Comparison of ENCODE assay signal across 6 cellular contexts in genomic region chrX:155071694-155072215, GRCh38. TPM values are rescaled to one million over a fixed set of nuclear protein-coding genes. Genes with fewer than 3 reads are reported as not detected.
DNase-seq lines count a peak whose midpoint lies in the region; ATAC-seq and TF ChIP-seq lines count a peak whose summit lies in the region.

No MANE protein-coding gene starts in this region.

- H3F3A ChIP-seq in MM.1S (ENCODE audit: insufficient read depth, low read length), result no peaks in the 10 kb centered on the region; the same call in 1 of the 2 replicates

- no peaks in the 10 kb centered on the region for H3K36me3 ChIP-seq in MM.1S (replicated peaks; ENCODE audit: insufficient read depth, low read length)
- H3K36me3 ChIP-seq in fibroblast of lung (ENCODE audit: control insufficient read depth, insufficient read depth, low read length), result peaks cover 7% of the 10 kb centered on the region

- H3K4me1 ChIP-seq in MM.1S (ENCODE audit: low read length) (peaks cover 5% of the 10 kb centered on the region; the same call in 1 of the 2 replicates), fibroblast of lung (ENCODE audit: control insufficient read depth, extremely low read depth, insufficient read depth, low read length) (peaks cover 2% of the 10 kb centered on the region)

- ATAC-seq in GM19455 (IDR thresholded peaks at IDR 0.05; ENCODE audit: unreplicated experiment) (peak; percentile 13), HG03521 (IDR thresholded peaks at IDR 0.05; ENCODE audit: unreplicated experiment) (no peak)
- no peak for ATAC-seq in stimulated activated naive CD8-positive, alpha-beta T cell treated with anti-CD3 and anti-CD28 coated beads, Interleukin-15, amount 100 ng/mL, for 72 hours

- H3K4me1 Mint-ChIP-seq in stimulated activated naive CD8-positive, alpha-beta T cell treated with anti-CD3 and anti-CD28 coated beads, Interleukin-15, amount 100 ng/mL, for 72 hours, result peaks cover 46% of the 10 kb centered on the region

- H2AFZ ChIP-seq in MM.1S (ENCODE audit: low read length) (peak overlapping the region; percentile 65), fibroblast of lung (ENCODE audit: low read length) (peak overlapping the region; percentile 81)

- H3K27me3 Mint-ChIP-seq in stimulated activated naive CD8-positive, alpha-beta T cell treated with anti-CD3 and anti-CD28 coated beads, Interleukin-15, amount 100 ng/mL, for 72 hours, result no peaks in the 10 kb centered on the region

- peak; percentile 10 for DNase-seq in MM.1S
- DNase-seq in fibroblast of lung (ENCODE audit: low read depth in 2 of 2), result no peak
- DNase-seq in stimulated activated naive CD8-positive, alpha-beta T cell treated with anti-CD3 and anti-CD28 coated beads, Interleukin-15, amount 100 ng/mL, for 72 hours, result no peak
- no peak for DNase-seq in GDM1 (lab: John Stamatoyannopoulos, UW)

- H3K9ac ChIP-seq in MM.1S (ENCODE audit: low read length), result peak overlapping the region; percentile 74
- peak overlapping the region; percentile 59 for H3K9ac ChIP-seq in fibroblast of lung (ENCODE audit: insufficient read depth, low read length)

- peak overlapping the region; percentile 93 to 95 for H3K4me3 Mint-ChIP-seq in stimulated activated naive CD8-positive, alpha-beta T cell treated with anti-CD3 and anti-CD28 coated beads, Interleukin-15, amount 100 ng/mL, for 72 hours

- H3K27ac ChIP-seq in MM.1S (ENCODE audit: low read length) (peak overlapping the region; percentile 51), fibroblast of lung (ENCODE audit: insufficient read depth, low read length) (peak overlapping the region; percentile 69)

- H3K27me3 ChIP-seq in MM.1S (replicated peaks; ENCODE audit: insufficient read depth, low read length), result no peaks in the 10 kb centered on the region
- H3K27me3 ChIP-seq in fibroblast of lung (ENCODE audit: control insufficient read depth, insufficient read depth, low read length), result no peaks in the 10 kb centered on the region

- H4K20me1 ChIP-seq in MM.1S (ENCODE audit: insufficient read depth, low read length) (no peaks in the 10 kb centered on the region), fibroblast of lung (ENCODE audit: control insufficient read depth, extremely low read depth, insufficient read depth, low read length) (no peaks in the 10 kb centered on the region)

- H3K79me2 ChIP-seq in MM.1S (ENCODE audit: low read length) (peaks cover 26% of the 10 kb centered on the region), fibroblast of lung (ENCODE audit: control insufficient read depth, insufficient read depth, low read length) (peaks cover 19% of the 10 kb centered on the region)

- peak overlapping the region; percentile 96 to 97 for H3K27ac Mint-ChIP-seq in stimulated activated naive CD8-positive, alpha-beta T cell treated with anti-CD3 and anti-CD28 coated beads, Interleukin-15, amount 100 ng/mL, for 72 hours

- TF ChIP-seq CTCF in MM.1S (IDR thresholded peaks at IDR 0.05; ENCODE audit: low read length) (no peak), fibroblast of lung (conservative IDR thresholded peaks at IDR 0.05 in 1 of 2, IDR thresholded peaks at IDR 0.05 in 1 of 2; ENCODE audit: low read depth in 1 of 2, low read length in 2 of 2) (no peak)

- H3K9me3 Mint-ChIP-seq in stimulated activated naive CD8-positive, alpha-beta T cell treated with anti-CD3 and anti-CD28 coated beads, Interleukin-15, amount 100 ng/mL, for 72 hours, result no peaks in the 10 kb centered on the region

- no peaks in the 10 kb centered on the region for H3K9me3 ChIP-seq in MM.1S (replicated peaks; ENCODE audit: insufficient read depth, low read length)
- H3K9me3 ChIP-seq in fibroblast of lung (ENCODE audit: control insufficient read depth, insufficient read depth, low read depth, low read length), result no peaks in the 10 kb centered on the region

- peak overlapping the region; percentile 59 for H3K4me2 ChIP-seq in MM.1S (ENCODE audit: low read depth, low read length)
- peak overlapping the region; percentile 72 for H3K4me2 ChIP-seq in fibroblast of lung (ENCODE audit: extremely low read depth, insufficient read depth, low read length)

- H3K4me3 ChIP-seq in MM.1S (ENCODE audit: low read length) (peak overlapping the region; percentile 82), fibroblast of lung (replicated peaks in 1 of 4; ENCODE audit: control extremely low read depth in 1 of 4, insufficient read depth in 1 of 4, low read depth in 3 of 4, low read length in 4 of 4) (peak overlapping the region; percentile 71 to 83 (median 76))

- H3K9me2 ChIP-seq in MM.1S (replicated peaks; ENCODE audit: insufficient read depth, low read length), result no peaks in the 10 kb centered on the region

RNA-seq across cellular contexts. Expression of gene BRCC3, which starts 0.4 kb away (rescaled TPM):
- total RNA-seq in fibroblast of lung, result 9.5 and 12.1 TPM in 2 replicates
- 22.0 and 29.8 TPM in 2 replicates for polyA plus RNA-seq in fibroblast of lung
- 17.0 and 20.4 TPM in 2 replicates for polyA plus RNA-seq in fibroblast of lung (2012)
- polyA minus RNA-seq in fibroblast of lung (ENCODE audit: low replicate concordance), result 8.0 and 14.1 TPM in 2 replicates

RNA-seq across cellular contexts. Expression of gene CMC4, which starts 0.8 kb away (rescaled TPM):
- 9.6 and 10.3 TPM in 2 replicates for total RNA-seq in fibroblast of lung
- 8.1 and 8.4 TPM in 2 replicates for polyA plus RNA-seq in fibroblast of lung
- 6.6 and 8.0 TPM in 2 replicates for polyA plus RNA-seq in fibroblast of lung (2012)
- 1.0 and 3.0 TPM in 2 replicates for polyA minus RNA-seq in fibroblast of lung (ENCODE audit: low replicate concordance)

RNA-seq across cellular contexts. Expression of gene MTCP1, which starts 0.8 kb away (rescaled TPM):
- total RNA-seq in fibroblast of lung, result 14.6 and 16.0 TPM in 2 replicates
- polyA plus RNA-seq in fibroblast of lung, result 9.3 and 10.6 TPM in 2 replicates
- polyA plus RNA-seq in fibroblast of lung (2012), result 15.6 and 17.6 TPM in 2 replicates
- polyA minus RNA-seq in fibroblast of lung (ENCODE audit: low replicate concordance), result 2.9 TPM in 1 of 2 replicates, not detected in the other

RNA-seq across cellular contexts. Expression of gene FUNDC2, which starts 45.1 kb away (rescaled TPM):
- 18.3 and 21.3 TPM in 2 replicates for total RNA-seq in fibroblast of lung
- polyA plus RNA-seq in fibroblast of lung, result 92.4 and 97.1 TPM in 2 replicates
- 71.7 and 79.4 TPM in 2 replicates for polyA plus RNA-seq in fibroblast of lung (2012)
- polyA minus RNA-seq in fibroblast of lung (ENCODE audit: low replicate concordance), result 46.6 and 52.8 TPM in 2 replicates

RNA-seq across cellular contexts. Expression of gene F8, which starts 49.2 kb away (rescaled TPM):
- total RNA-seq in fibroblast of lung, result 5.4 and 7.9 TPM in 2 replicates
- polyA plus RNA-seq in fibroblast of lung, result 3.2 and 4.5 TPM in 2 replicates
- polyA plus RNA-seq in fibroblast of lung (2012), result 2.5 and 2.7 TPM in 2 replicates
- polyA minus RNA-seq in fibroblast of lung (ENCODE audit: low replicate concordance), result 0.19 TPM in 1 of 2 replicates, not detected in the other
